ENCODE assay signal across 18 cellular contexts in the genomic region with DNA sequence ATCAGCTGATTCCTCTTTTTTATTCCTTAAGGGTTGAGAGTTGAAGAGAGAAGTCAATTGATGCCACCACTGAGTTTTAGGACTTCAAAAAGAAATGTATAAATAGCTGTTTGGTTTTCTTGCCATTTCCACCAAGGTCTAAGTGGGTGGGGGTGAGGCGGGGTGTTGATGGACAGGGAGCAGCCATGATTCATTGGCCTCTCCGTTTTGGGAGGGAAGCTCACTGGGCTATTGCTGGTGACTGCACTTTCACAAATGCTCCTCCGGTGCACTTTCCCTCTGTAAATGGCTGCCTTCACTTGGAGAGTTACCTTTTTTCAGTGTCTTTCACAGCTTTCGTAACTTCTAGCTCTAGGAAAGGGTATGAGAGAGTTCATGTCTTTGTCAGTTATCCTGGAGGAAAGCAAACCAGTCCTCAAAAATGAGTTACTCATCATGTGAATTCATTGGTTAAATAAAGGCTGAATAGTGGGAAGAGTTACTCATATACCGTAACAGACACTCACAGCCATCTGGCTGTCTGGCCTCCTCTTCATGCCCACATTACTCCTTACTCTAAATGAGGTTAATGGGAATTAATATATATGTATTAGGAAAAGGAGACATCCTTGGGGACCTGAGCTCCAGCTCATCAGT. TPM values are rescaled to one million over a fixed set of nuclear protein-coding genes. Genes with fewer than 3 reads are reported as not detected.
DNase-seq lines count a peak whose midpoint lies in the region; TF ChIP-seq lines count a peak whose summit lies in the region.
"Had no signal": no experiment of that assay in that cellular context is flagged by ENCODE, and none has a peak within 500 bp of the region (broad histone marks: within the 10 kb centered on the region; RNA-seq: fewer than 3 reads in every experiment).

No MANE protein-coding gene starts in this region.

- intact Hi-C loops in esophagus muscularis mucosa (cut with DNase I) (loop anchor here (5.0 kb wide), 1 partner anchor 52 kb away; no protein-coding TSS in a partner anchor), esophagus squamous epithelium (cut with DNase I) (no loop called here)

- no peaks in the 10 kb centered on the region for H3K36me3 ChIP-seq in esophagus muscularis mucosa
- no peaks in the 10 kb centered on the region for H3K36me3 ChIP-seq in esophagus squamous epithelium

- H3K27ac ChIP-seq in esophagus muscularis mucosa (replicated peaks in 1 of 4): no peak overlapping the region
- H3K27ac ChIP-seq in esophagus squamous epithelium: no peak overlapping the region

- DNase-seq in EL (peak; percentile 68), RPMI7951 (ENCODE audit: low read depth) (peak; percentile 79), esophagus muscularis mucosa (ENCODE audit: extremely low spot score) (peak; percentile 79), skeletal muscle cell (ENCODE audit: low read depth) (peak; percentile 75), NCI-H146 treated with DMSO at 0.1 percent for 48 hours (lab: John Stamatoyannopoulos, UW; ENCODE audit: unreplicated experiment) (no peak), esophagus squamous epithelium (lab: John Stamatoyannopoulos, UW) (no peak), activated gamma-delta T cell (lab: John Stamatoyannopoulos, UW) (no peak)
- DNase-seq: activated CD4-positive, alpha-beta T cell treated with anti-CD3 and anti-CD28 coated beads for 1 hour; activated CD8-positive, alpha-beta memory T cell treated with anti-CD3 and anti-CD28 coated beads, Interleukin-2, amount 50 U/mL, for 48 hours; activated naive CD4-positive, alpha-beta T cell treated with anti-CD3 and anti-CD28 coated beads, Interleukin-2, amount 10 ng/mL, durations not matched to agents 7 days and 5 days; central memory CD4-positive, alpha-beta T cell; Karpas-422; naive thymus-derived CD8-positive, alpha-beta T cell; NCI-H1694 treated with DMSO at 0.1 percent for 48 hours; NCI-H526; T-helper 2 cell had no signal

- 75% methylated on average over 5 of the region's 5 CpGs for WGBS in esophagus muscularis mucosa
- 34 to 54% methylated on average over 5 of the region's 5 CpGs for WGBS in esophagus squamous epithelium, 2 donors

- H3K27me3 ChIP-seq in esophagus muscularis mucosa (no peaks in the 10 kb centered on the region), esophagus squamous epithelium (no peaks in the 10 kb centered on the region)

- H3K4me3 ChIP-seq in esophagus muscularis mucosa (no peak overlapping the region), skeletal muscle cell (ENCODE audit: low read depth, low read length) (no peak overlapping the region), esophagus squamous epithelium (no peak overlapping the region)

- H3K9me3 ChIP-seq in esophagus muscularis mucosa: no peaks in the 10 kb centered on the region
- H3K9me3 ChIP-seq in esophagus squamous epithelium: no peaks in the 10 kb centered on the region

- TF ChIP-seq CTCF in esophagus muscularis mucosa (IDR thresholded peaks at IDR 0.05) (no peak), esophagus squamous epithelium (IDR thresholded peaks at IDR 0.05) (no peak)

- no peaks in the 10 kb centered on the region for H3K4me1 ChIP-seq in esophagus muscularis mucosa
- H3K4me1 ChIP-seq in esophagus squamous epithelium: peaks cover 0 to 21% (median 8%) of the 10 kb centered on the region in 3 donors

- TF ChIP-seq POLR2A in esophagus muscularis mucosa (IDR thresholded peaks at IDR 0.05; ENCODE audit: low read depth) (no peak), esophagus squamous epithelium (IDR thresholded peaks at IDR 0.05) (no peak)

- no peak for TF ChIP-seq EP300 in esophagus muscularis mucosa (IDR thresholded peaks at IDR 0.05)

RNA-seq across cellular contexts. Expression of gene CTAGE1, which starts 17.4 kb away (rescaled TPM):
- 0.68 and 1.3 TPM in 2 replicates for total RNA-seq in RPMI7951 (2014; rRNA removed; shearing (Covaris generic))
- total RNA-seq in esophagus muscularis mucosa (not detected), esophagus squamous epithelium (not detected)
- total RNA-seq: lower leg skin; naive thymus-derived CD8-positive, alpha-beta T cell; temporal lobe had no signal

Comparison
In these comparisons a context has a peak if more than half of its experiments do, and no peak if none do; other contexts are left out.
1. DNase-seq: peak in EL (single experiment), RPMI7951 (single experiment), esophagus muscularis mucosa (single experiment) and skeletal muscle cell (single experiment); none in NCI-H146 treated with DMSO at 0.1 percent for 48 hours (single experiment), esophagus squamous epithelium (single experiment) and activated gamma-delta T cell (single experiment).